In genomic region chr11:1571760-1572199, GRCh38 we compare ENCODE assay signal across 8 cellular contexts. TPM values are rescaled to one million over a fixed set of nuclear protein-coding genes. Genes with fewer than 3 reads are reported as not detected.
DNase-seq lines count a peak whose midpoint lies in the region; TF ChIP-seq lines count a peak whose summit lies in the region.
"Had no signal": no experiment of that assay in that cellular context is flagged by ENCODE, and none has a peak within 500 bp of the region (broad histone marks: within the 10 kb centered on the region; RNA-seq: fewer than 3 reads in every experiment).

No MANE protein-coding gene starts in this region.

- in situ Hi-C loops in HAP-1 (cut with MboI; ENCODE audit: low sequenced_read_pairs): no loop called here

- DNase-seq in HAP-1 (ENCODE audit: low spot score in 2 of 2): no peak
- DNase-seq in kidney epithelial cell (ENCODE audit: low read depth): no peak
- DNase-seq in hippocampal formation (lab: John Stamatoyannopoulos, UW): no peak
- DNase-seq in GDM1 (lab: John Stamatoyannopoulos, UW): no peak
- no peak for DNase-seq in NCI-H2171 treated with DMSO at 0.1 percent for 48 hours (lab: John Stamatoyannopoulos, UW)

- H3K4me1 ChIP-seq in HAP-1 (peaks cover 8% of the 10 kb centered on the region), subcutaneous abdominal adipose tissue (ENCODE audit: control insufficient read depth in 5 of 5, insufficient read depth in 5 of 5, low read length in 5 of 5) (peaks cover 2 to 48% (median 43%) of the 10 kb centered on the region in 5 donors)

- H3K27ac ChIP-seq in VCaP (peak overlapping the region; percentile 84), subcutaneous abdominal adipose tissue (ENCODE audit: low read depth, low read length) (no peak overlapping the region)

- H3K9ac ChIP-seq in subcutaneous abdominal adipose tissue (ENCODE audit: low read length in 5 of 5): peak overlapping the region in 2 of 5 donors; percentile 64 to 67

- no peaks in the 10 kb centered on the region for H3K36me3 ChIP-seq in HAP-1 (replicated peaks)
- no peaks in the 10 kb centered on the region for H3K36me3 ChIP-seq in kidney epithelial cell (ENCODE audit: control insufficient read depth, insufficient read depth, low read length)
- H3K36me3 ChIP-seq in subcutaneous abdominal adipose tissue (ENCODE audit: control insufficient read depth in 5 of 5, insufficient read depth in 5 of 5, low read length in 5 of 5): peaks cover 0 to 8% (median 0%) of the 10 kb centered on the region in 5 donors

- H3K9me3 ChIP-seq in HAP-1 (no peaks in the 10 kb centered on the region), subcutaneous abdominal adipose tissue (ENCODE audit: control insufficient read depth in 5 of 5, low read length in 5 of 5) (no peaks in the 10 kb centered on the region)

- H3K4me3 ChIP-seq in HAP-1: peak overlapping the region; percentile 39; the same call in 1 of the 2 replicates
- H3K4me3 ChIP-seq in kidney epithelial cell (ENCODE audit: low read depth, low read length): peak overlapping the region; percentile 58
- H3K4me3 ChIP-seq in subcutaneous abdominal adipose tissue (ENCODE audit: low read depth in 1 of 5, low read length in 5 of 5): peak overlapping the region in 4 of 5 donors; percentile 57 to 74 (median 64)

- H3K27me3 ChIP-seq in HAP-1 (ENCODE audit: low read depth) (peaks cover 24% of the 10 kb centered on the region), kidney epithelial cell (ENCODE audit: control insufficient read depth, insufficient read depth, low read length) (peaks cover 3% of the 10 kb centered on the region), subcutaneous abdominal adipose tissue (ENCODE audit: control insufficient read depth in 5 of 5, insufficient read depth in 4 of 5, low read length in 5 of 5) (no peaks in the 10 kb centered on the region)

- TF ChIP-seq CTCF in VCaP (conservative IDR thresholded peaks at IDR 0.05) (no peak), kidney epithelial cell (IDR thresholded peaks at IDR 0.05; ENCODE audit: insufficient read depth, low read length, poor library complexity, severe bottlenecking) (no peak)

RNA-seq across cellular contexts. Expression of gene DUSP8, which starts 0.3 kb away (rescaled TPM):
- 7.6 and 19.2 TPM in 2 replicates for total RNA-seq in kidney epithelial cell

RNA-seq across cellular contexts. Expression of gene KRTAP5-1, which starts 13.3 kb away (rescaled TPM):
- total RNA-seq in kidney epithelial cell: not detected in 2 replicates
- total RNA-seq: HT1080 had no signal

RNA-seq across cellular contexts. Expression of gene KRTAP5-2, which starts 26.3 kb away (rescaled TPM):
- total RNA-seq in kidney epithelial cell: not detected in 2 replicates
- total RNA-seq: HT1080 had no signal

RNA-seq across cellular contexts. Expression of gene KRTAP5-3, which starts 36.5 kb away (rescaled TPM):
- total RNA-seq in kidney epithelial cell: not detected in 2 replicates
- total RNA-seq: HT1080 had no signal

RNA-seq across cellular contexts. Expression of gene KRTAP5-4, which starts 50.2 kb away (rescaled TPM):
- not detected in 2 replicates for total RNA-seq in kidney epithelial cell
- total RNA-seq: HT1080 had no signal
